ENCODE assay signal across 8 cellular contexts in genomic region chr2:9843229-9844035, GRCh38. TPM values are rescaled to one million over a fixed set of nuclear protein-coding genes. Genes with fewer than 3 reads are reported as not detected.
DNase-seq lines count a peak whose midpoint lies in the region; ATAC-seq and TF ChIP-seq lines count a peak whose summit lies in the region.

TSS of gene TAF1B (plus strand) at chr2:9843474. CDS start at chr2:9843542, 68 bp downstream.

- ATAC-seq in GM19452 (IDR thresholded peaks at IDR 0.05; ENCODE audit: unreplicated experiment) (peak; percentile 80), lower lobe of right lung (peak; percentile 97 to 98)

- peaks cover 32 to 50% (median 40%) of the 10 kb centered on the region in 4 donors for H3K4me1 Mint-ChIP-seq in CD4-positive, alpha-beta memory T cell
- peaks cover 42% of the 10 kb centered on the region for H3K4me1 Mint-ChIP-seq in activated CD4-positive, alpha-beta memory T cell treated with anti-CD3 and anti-CD28 coated beads for 36 hours (ENCODE audit: low read depth)

- H3K4me3 Mint-ChIP-seq in CD4-positive, alpha-beta memory T cell: peak within 1 kb of the TSS; percentile 91 to 97 (median 94)
- H3K4me3 Mint-ChIP-seq in activated CD4-positive, alpha-beta memory T cell treated with anti-CD3 and anti-CD28 coated beads for 36 hours: peak within 1 kb of the TSS; percentile 91

- peak; percentile 42 for TF ChIP-seq CTCF in lower lobe of right lung (IDR thresholded peaks at IDR 0.05)

- H3K27me3 ChIP-seq in CD4-positive, alpha-beta memory T cell (ENCODE audit: insufficient read depth, low read length): no peaks in the 10 kb centered on the region
- no peaks in the 10 kb centered on the region for H3K27me3 ChIP-seq in lower lobe of right lung (ENCODE audit: low read depth)

- intact Hi-C loops in CD4-positive, alpha-beta memory T cell (cut with micrococcal nuclease): loop anchor here (1.0 to 5.0 kb wide), 4 partner anchors 29 to 421 kb away; partner anchors contain the start of genes CPSF3, GRHL1 and ITGB1BP1
- intact Hi-C loops in activated CD4-positive, alpha-beta memory T cell treated with anti-CD3 and anti-CD28 coated beads for 36 hours (cut with micrococcal nuclease): loop anchor here (1.0 to 5.0 kb wide), 8 partner anchors 54 to 279 kb away; partner anchors contain the start of genes GRHL1, KLF11 and RRM2
- intact Hi-C loops in lower lobe of right lung (cut with DNase I): no loop called here

- peaks cover 8% of the 10 kb centered on the region for H3K36me3 ChIP-seq in CD4-positive, alpha-beta memory T cell (ENCODE audit: insufficient read depth, low read length)
- H3K36me3 ChIP-seq in lower lobe of right lung: peaks cover 26% of the 10 kb centered on the region

- peaks cover 41% of the 10 kb centered on the region for H3K4me1 ChIP-seq in CD4-positive, alpha-beta memory T cell (ENCODE audit: insufficient read depth, low read length)
- H3K4me1 ChIP-seq in lower lobe of right lung: peaks cover 24% of the 10 kb centered on the region

- H3K9me3 Mint-ChIP-seq in CD4-positive, alpha-beta memory T cell: no peaks in the 10 kb centered on the region
- no peaks in the 10 kb centered on the region for H3K9me3 Mint-ChIP-seq in activated CD4-positive, alpha-beta memory T cell treated with anti-CD3 and anti-CD28 coated beads for 36 hours

- peaks cover 9 to 38% of the 10 kb centered on the region in 2 donors for H3K36me3 Mint-ChIP-seq in CD4-positive, alpha-beta memory T cell
- H3K36me3 Mint-ChIP-seq in activated CD4-positive, alpha-beta memory T cell treated with anti-CD3 and anti-CD28 coated beads for 36 hours: peaks cover 23% of the 10 kb centered on the region

- H3K27me3 Mint-ChIP-seq in CD4-positive, alpha-beta memory T cell: no peaks in the 10 kb centered on the region
- H3K27me3 Mint-ChIP-seq in activated CD4-positive, alpha-beta memory T cell treated with anti-CD3 and anti-CD28 coated beads for 36 hours: no peaks in the 10 kb centered on the region

- H3K9me3 ChIP-seq in CD4-positive, alpha-beta memory T cell (ENCODE audit: control insufficient read depth in 1 of 2, low read length in 2 of 2): no peaks in the 10 kb centered on the region
- H3K9me3 ChIP-seq in lower lobe of right lung: no peaks in the 10 kb centered on the region

- peak within 1 kb of the TSS; percentile 76 for H3K27ac ChIP-seq in CD4-positive, alpha-beta memory T cell (ENCODE audit: low read depth, low read length)
- H3K27ac ChIP-seq in lower lobe of right lung: peak within 1 kb of the TSS; percentile 88

- POLR2A ChIA-PET in CD4-positive, alpha-beta memory T cell (lab: Charles Lee; ENCODE audit: partially characterized antibody): interaction anchor here (0.7 to 3.1 kb wide), 20 partner anchors 12 to 1312 kb away, joined by 3 to 21 read pairs (median 4); partner anchors contain the start of genes ADAM17, CPSF3, IAH1 and ITGB1BP1
- POLR2A ChIA-PET in activated CD4-positive, alpha-beta memory T cell treated with anti-CD3 and anti-CD28 coated beads for 36 hours (lab: Charles Lee): interaction anchor here (0.6 to 2.5 kb wide), 19 partner anchors 9 to 461 kb away, joined by 3 to 13 read pairs (median 4); partner anchors contain the start of genes ADAM17, KLF11 and YWHAQ

- DNase-seq in CD4-positive, alpha-beta memory T cell: peak; percentile 82 to 84 (median 83)
- DNase-seq in HK-2 (ENCODE audit: unreplicated experiment) (peak; percentile 95), NCI-H82 treated with DMSO at 0.1 percent for 48 hours (lab: John Stamatoyannopoulos, UW; ENCODE audit: unreplicated experiment) (peak; percentile 96), ecto neural progenitor cell (ENCODE audit: low spot score) (peak; percentile 97), lower lobe of right lung (peak; percentile 91)
- DNase-seq in activated CD4-positive, alpha-beta memory T cell treated with anti-CD3 and anti-CD28 coated beads for 36 hours: peak; percentile 92
- DNase-seq in stimulated activated CD4-positive, alpha-beta T cell treated with anti-CD3 and anti-CD28 coated beads, TNF-alpha, amount 100 ng/mL, for 24 hours (ENCODE audit: low read depth in 3 of 3): peak; percentile 69 to 88 (median 76)

- CTCF ChIA-PET in CD4-positive, alpha-beta memory T cell (lab: Charles Lee; ENCODE audit: partially characterized antibody): interaction anchor here (0.8 to 3.8 kb wide), 18 partner anchors 9 to 370 kb away, joined by 3 to 19 read pairs (median 3); partner anchors contain the start of gene IAH1
- CTCF ChIA-PET in activated CD4-positive, alpha-beta memory T cell treated with anti-CD3 and anti-CD28 coated beads for 36 hours (lab: Charles Lee): interaction anchor here (0.9 to 4.1 kb wide), 7 partner anchors 9 to 206 kb away, joined by 3 to 33 read pairs (median 4); no protein-coding TSS in a partner anchor

- H3K27ac Mint-ChIP-seq in CD4-positive, alpha-beta memory T cell: peak within 1 kb of the TSS; percentile 82 to 97 (median 93)
- H3K27ac Mint-ChIP-seq in activated CD4-positive, alpha-beta memory T cell treated with anti-CD3 and anti-CD28 coated beads for 36 hours: peak within 1 kb of the TSS; percentile 89

- peak within 1 kb of the TSS; percentile 85 to 92 for H3K4me3 ChIP-seq in CD4-positive, alpha-beta memory T cell (ENCODE audit: low read length in 2 of 2)
- peak within 1 kb of the TSS; percentile 73 for H3K4me3 ChIP-seq in lower lobe of right lung

RNA-seq across cellular contexts. Expression of gene TAF1B, which starts in this region (rescaled TPM):
- total RNA-seq in CD4-positive, alpha-beta memory T cell: 10 to 100 TPM; 23.5 to 23.9 TPM
- polyA plus RNA-seq in CD4-positive, alpha-beta memory T cell: 10 to 100 TPM in 1 of 2 donors, 1 to 10 TPM in 1; 4.1 to 12.2 TPM
- total RNA-seq in activated CD4-positive, alpha-beta memory T cell treated with anti-CD3 and anti-CD28 coated beads for 36 hours: 10 to 100 TPM; 32.6 TPM
- total RNA-seq in lower lobe of right lung: 22.9 TPM

Comparison
In these comparisons a context has a peak if more than half of its experiments do, and no peak if none do; other contexts are left out.
1. Peak in every context shown above with its lines: DNase-seq, ATAC-seq, H3K4me3 ChIP-seq and H3K27ac ChIP-seq.